16 cellular contexts compared by ENCODE assay signal in genomic region chr1:192747942-192748341, GRCh38.
DNase-seq lines count a peak whose midpoint lies in the region; ATAC-seq, FAIRE-seq and TF ChIP-seq lines count a peak whose summit lies in the region.
"Had no signal": no experiment of that assay in that cellular context is flagged by ENCODE, and none has a peak within 500 bp of the region (broad histone marks: within the 10 kb centered on the region; RNA-seq: fewer than 3 reads in every experiment).

No MANE protein-coding gene starts in this region.

- H2BK5ac ChIP-seq in mesenchymal stem cell (ENCODE audit: low read depth, low read length, poor library complexity, severe bottlenecking): no peak overlapping the region

- POLR2A ChIA-PET in activated CD8-positive, alpha-beta T cell treated with anti-CD3 and anti-CD28 coated beads for 36 hours (lab: Charles Lee): no interaction called here

- H3K4me1 ChIP-seq in mesenchymal stem cell (ENCODE audit: control insufficient read depth, insufficient read depth, low read depth, low read length): no peaks in the 10 kb centered on the region
- no peaks in the 10 kb centered on the region for H3K4me1 ChIP-seq in effector memory CD4-positive, alpha-beta T cell (ENCODE audit: control insufficient read depth, insufficient read depth, low read length, poor library complexity, severe bottlenecking)
- H3K4me1 ChIP-seq: lower lobe of right lung had no signal

- no peak overlapping the region for H2AFZ ChIP-seq in mesenchymal stem cell (ENCODE audit: low read depth, low read length)

- H3K27me3 Mint-ChIP-seq in activated CD8-positive, alpha-beta T cell treated with anti-CD3 and anti-CD28 coated beads for 36 hours: peaks cover 3% of the 10 kb centered on the region
- H3K27me3 Mint-ChIP-seq: stimulated activated memory B cell treated with anti-CD40 and anti-IgM and Interleukin-4, amounts not matched to agents 10 μg/mL and 1 μg/mL and 100 μg/mL, for 72 hours had no signal

- peak overlapping the region; percentile 85 for H3K9ac ChIP-seq in mesenchymal stem cell (ENCODE audit: low read length)

- no peak for ATAC-seq in activated CD8-positive, alpha-beta T cell treated with anti-CD3 and anti-CD28 coated beads for 36 hours
- ATAC-seq: activated naive CD4-positive, alpha-beta T cell treated with anti-CD3 and anti-CD28 coated beads, Interleukin-2, amount 50 U/mL, for 72 hours; sciatic nerve; stimulated activated memory B cell treated with anti-CD40 and anti-IgM and Interleukin-4, amounts not matched to agents 10 μg/mL and 1 μg/mL and 100 μg/mL, for 72 hours had no signal

- no peak overlapping the region for H2BK12ac ChIP-seq in mesenchymal stem cell (ENCODE audit: low read length in 2 of 2)

- H3K27ac ChIP-seq in mesenchymal stem cell (ENCODE audit: low read length, poor library complexity, severe bottlenecking): peak overlapping the region; percentile 67
- H3K27ac ChIP-seq in effector memory CD4-positive, alpha-beta T cell (ENCODE audit: insufficient read depth, low read length, poor library complexity, severe bottlenecking): no peak overlapping the region
- H3K27ac ChIP-seq: lower lobe of right lung had no signal

- CTCF ChIA-PET in activated CD8-positive, alpha-beta T cell treated with anti-CD3 and anti-CD28 coated beads for 36 hours (lab: Charles Lee): interaction anchor here (1.0 kb wide), 1 partner anchor 18 kb away, joined by 3 read pairs; no protein-coding TSS in a partner anchor

- H3K9me3 Mint-ChIP-seq in activated CD8-positive, alpha-beta T cell treated with anti-CD3 and anti-CD28 coated beads for 36 hours: peaks cover 2% of the 10 kb centered on the region
- H3K9me3 Mint-ChIP-seq: activated naive CD4-positive, alpha-beta T cell treated with anti-CD3 and anti-CD28 coated beads, Interleukin-2, amount 50 U/mL, for 72 hours; CD8-positive, alpha-beta memory T cell; stimulated activated memory B cell treated with anti-CD40 and anti-IgM and Interleukin-4, amounts not matched to agents 10 μg/mL and 1 μg/mL and 100 μg/mL, for 72 hours had no signal

- H3K4me3 Mint-ChIP-seq in activated CD8-positive, alpha-beta T cell treated with anti-CD3 and anti-CD28 coated beads for 36 hours: no peak overlapping the region
- H3K4me3 Mint-ChIP-seq: CD8-positive, alpha-beta memory T cell; neural crest cell; stimulated activated memory B cell treated with anti-CD40 and anti-IgM and Interleukin-4, amounts not matched to agents 10 μg/mL and 1 μg/mL and 100 μg/mL, for 72 hours had no signal

- WGBS in mesenchymal stem cell: 85% methylated on average over 1 of the region's 3 CpGs

- H3K4me1 Mint-ChIP-seq in activated CD8-positive, alpha-beta T cell treated with anti-CD3 and anti-CD28 coated beads for 36 hours (ENCODE audit: low read depth): no peaks in the 10 kb centered on the region
- H3K4me1 Mint-ChIP-seq: CD8-positive, alpha-beta memory T cell; neural crest cell; stimulated activated memory B cell treated with anti-CD40 and anti-IgM and Interleukin-4, amounts not matched to agents 10 μg/mL and 1 μg/mL and 100 μg/mL, for 72 hours had no signal

- no peaks in the 10 kb centered on the region for H3K79me1 ChIP-seq in mesenchymal stem cell (replicated peaks; ENCODE audit: low read length, poor library complexity, severe bottlenecking)

- intact Hi-C loops in activated CD8-positive, alpha-beta T cell treated with anti-CD3 and anti-CD28 coated beads for 36 hours (cut with micrococcal nuclease): no loop called here

- no peak overlapping the region for H4K8ac ChIP-seq in mesenchymal stem cell (ENCODE audit: low read length)

- no peak overlapping the region for H3K14ac ChIP-seq in mesenchymal stem cell (ENCODE audit: low read length in 2 of 2)

- H3K4me3 ChIP-seq in bronchial epithelial cell (ENCODE audit: low read depth, low read length): no peak overlapping the region
- H3K4me3 ChIP-seq in mesenchymal stem cell (ENCODE audit: insufficient read depth in 1 of 2, low read depth in 1 of 2, low read length in 2 of 2): no peak overlapping the region
- H3K4me3 ChIP-seq in effector memory CD4-positive, alpha-beta T cell (ENCODE audit: insufficient read depth, low read depth, low read length, poor library complexity, severe bottlenecking): no peak overlapping the region
- H3K4me3 ChIP-seq: HAP-1, lower lobe of right lung had no signal

- no peak overlapping the region for H3K4ac ChIP-seq in mesenchymal stem cell (ENCODE audit: low read depth in 1 of 2, low read length in 2 of 2)

- no peak overlapping the region for H3K4me2 ChIP-seq in mesenchymal stem cell (ENCODE audit: low read length, poor library complexity, severe bottlenecking)

- no peak for TF ChIP-seq CTCF in bronchial epithelial cell (IDR thresholded peaks at IDR 0.05; ENCODE audit: insufficient read depth, low read length, severe bottlenecking)
- TF ChIP-seq CTCF in activated CD8-positive, alpha-beta T cell treated with anti-CD3 and anti-CD28 coated beads for 36 hours (IDR thresholded peaks at IDR 0.05): no peak

- no peak for FAIRE-seq in bronchial epithelial cell (lab: Jason Lieb, UNC)

- H3K23ac ChIP-seq in mesenchymal stem cell (ENCODE audit: low read length in 2 of 2): no peak overlapping the region

- no peak overlapping the region for H3K18ac ChIP-seq in mesenchymal stem cell (ENCODE audit: low read depth in 1 of 2, low read length in 2 of 2)

- H3K27ac Mint-ChIP-seq in activated CD8-positive, alpha-beta T cell treated with anti-CD3 and anti-CD28 coated beads for 36 hours: no peak overlapping the region
- H3K27ac Mint-ChIP-seq: activated naive CD4-positive, alpha-beta T cell treated with anti-CD3 and anti-CD28 coated beads, Interleukin-2, amount 50 U/mL, for 72 hours; stimulated activated memory B cell treated with anti-CD40 and anti-IgM and Interleukin-4, amounts not matched to agents 10 μg/mL and 1 μg/mL and 100 μg/mL, for 72 hours had no signal

- H2BK120ac ChIP-seq in mesenchymal stem cell (ENCODE audit: low read depth, low read length): no peak overlapping the region

- no peaks in the 10 kb centered on the region for H3K36me3 ChIP-seq in bronchial epithelial cell (ENCODE audit: control insufficient read depth, insufficient read depth, low read length)
- no peaks in the 10 kb centered on the region for H3K36me3 ChIP-seq in mesenchymal stem cell (ENCODE audit: control insufficient read depth in 1 of 2, insufficient read depth in 2 of 2, low read depth in 1 of 2, low read length in 2 of 2)
- no peaks in the 10 kb centered on the region for H3K36me3 ChIP-seq in effector memory CD4-positive, alpha-beta T cell (ENCODE audit: control insufficient read depth, insufficient read depth, low read length)
- H3K36me3 ChIP-seq: HAP-1, lower lobe of right lung had no signal

- no peaks in the 10 kb centered on the region for H3K9me3 ChIP-seq in mesenchymal stem cell (ENCODE audit: control insufficient read depth, low read length)
- no peaks in the 10 kb centered on the region for H3K9me3 ChIP-seq in effector memory CD4-positive, alpha-beta T cell (ENCODE audit: control insufficient read depth, low read length)
- H3K9me3 ChIP-seq: HAP-1, lower lobe of right lung had no signal

- no peak overlapping the region for H2AK5ac ChIP-seq in mesenchymal stem cell (ENCODE audit: low read length, severe bottlenecking)

- H4K91ac ChIP-seq in mesenchymal stem cell (ENCODE audit: low read length): no peak overlapping the region

- no peaks in the 10 kb centered on the region for H3K27me3 ChIP-seq in bronchial epithelial cell (ENCODE audit: control insufficient read depth, insufficient read depth, low read length)
- no peaks in the 10 kb centered on the region for H3K27me3 ChIP-seq in mesenchymal stem cell (ENCODE audit: control insufficient read depth in 1 of 2, insufficient read depth in 1 of 2, low read length in 2 of 2)
- H3K27me3 ChIP-seq in effector memory CD4-positive, alpha-beta T cell (replicated peaks; ENCODE audit: control insufficient read depth, insufficient read depth, low read length, poor library complexity, severe bottlenecking): no peaks in the 10 kb centered on the region

- H2BK15ac ChIP-seq in mesenchymal stem cell (ENCODE audit: low read depth, poor library complexity, severe bottlenecking): no peak overlapping the region

- DNase-seq in EH (ENCODE audit: low read depth) (peak; percentile 17), MV-4-11 (lab: John Stamatoyannopoulos, UW) (peak; percentile 11), bronchial epithelial cell (ENCODE audit: low read depth) (peak; percentile 74), mesenchymal stem cell (peak; percentile 57), epidermal melanocyte (ENCODE audit: insufficient read length, low spot score) (no peak)
- DNase-seq in effector memory CD4-positive, alpha-beta T cell: no peak
- no peak for DNase-seq in activated CD8-positive, alpha-beta T cell treated with anti-CD3 and anti-CD28 coated beads for 36 hours
- DNase-seq: CD8-positive, alpha-beta memory T cell; KG1; lower lobe of right lung; NCI-H2029 treated with DMSO at 0.1 percent for 48 hours had no signal

- no peaks in the 10 kb centered on the region for H3K36me3 Mint-ChIP-seq in activated CD8-positive, alpha-beta T cell treated with anti-CD3 and anti-CD28 coated beads for 36 hours (ENCODE audit: low read depth)
- H3K36me3 Mint-ChIP-seq: activated naive CD4-positive, alpha-beta T cell treated with anti-CD3 and anti-CD28 coated beads, Interleukin-2, amount 50 U/mL, for 72 hours; stimulated activated memory B cell treated with anti-CD40 and anti-IgM and Interleukin-4, amounts not matched to agents 10 μg/mL and 1 μg/mL and 100 μg/mL, for 72 hours had no signal

Comparison
In these comparisons a context has a peak if more than half of its experiments do, and no peak if none do; other contexts are left out.
1. DNase-seq: peak in EH (single experiment), MV-4-11 (single experiment), bronchial epithelial cell (single experiment) and mesenchymal stem cell (single experiment); none in epidermal melanocyte (single experiment), effector memory CD4-positive, alpha-beta T cell (0 of 3) and activated CD8-positive, alpha-beta T cell treated with anti-CD3 and anti-CD28 coated beads for 36 hours (single experiment).